In genomic region chr19:45074744-45075143, GRCh38 we compare ENCODE assay signal across 10 cellular contexts. TPM values are rescaled to one million over a fixed set of nuclear protein-coding genes. Genes with fewer than 3 reads are reported as not detected.
A peak's percentile ranks its signal among the peaks of the same experiment; 100 is the strongest.
DNase-seq lines count a peak whose midpoint lies in the region; ATAC-seq and TF ChIP-seq lines count a peak whose summit lies in the region.
"Had no signal": no experiment of that assay in that cellular context is flagged by ENCODE, and none has a peak within 500 bp of the region (broad histone marks: within the 10 kb centered on the region; RNA-seq: fewer than 3 reads in every experiment).

No MANE protein-coding gene starts in this region.

- POLR2A ChIA-PET in PC-9 (lab: Charles Lee; ENCODE audit: unreplicated experiment): interaction anchor here (0.7 kb wide), 1 partner anchor 16 kb away, joined by 6 read pairs; no protein-coding TSS in a partner anchor

- peak overlapping the region; percentile 81 for H3K4me2 ChIP-seq in PC-9
- H3K4me2 ChIP-seq in GM23248 (ENCODE audit: unreplicated experiment): no peak overlapping the region

- TF ChIP-seq CTCF in GM12865 (IDR thresholded peaks at IDR 0.05; ENCODE audit: insufficient read depth, low read depth, low read length, missing control alignments) (no peak), PC-9 (conservative IDR thresholded peaks at IDR 0.05) (no peak), prostate gland (IDR thresholded peaks at IDR 0.05) (no peak)

- no peak overlapping the region for H2AFZ ChIP-seq in PC-9
- no peak overlapping the region for H2AFZ ChIP-seq in GM23248

- no peak for ATAC-seq in GM21390 (IDR thresholded peaks at IDR 0.05; ENCODE audit: unreplicated experiment)

- peaks cover 7% of the 10 kb centered on the region for H3K79me2 ChIP-seq in PC-9 (ENCODE audit: low read depth)
- peaks cover 6% of the 10 kb centered on the region for H3K79me2 ChIP-seq in GM23248 (ENCODE audit: insufficient read depth)

- H3K9me2 ChIP-seq in PC-9 (ENCODE audit: insufficient read depth): no peaks in the 10 kb centered on the region
- no peaks in the 10 kb centered on the region for H3K9me2 ChIP-seq in GM23248 (ENCODE audit: insufficient read depth)

- H3K27ac ChIP-seq in PC-9: no peak overlapping the region
- H3K27ac ChIP-seq in esophagus (ENCODE audit: low read depth in 2 of 2, low read length in 1 of 2): peak overlapping the region; percentile 85 to 87
- peak overlapping the region; percentile 41 to 65 for H3K27ac ChIP-seq in prostate gland
- H3K27ac ChIP-seq in GM23248: no peak overlapping the region

- no peaks in the 10 kb centered on the region for H3K27me3 ChIP-seq in PC-9 (ENCODE audit: insufficient read depth, low read depth)
- no peaks in the 10 kb centered on the region for H3K27me3 ChIP-seq in esophagus (ENCODE audit: control insufficient read depth in 1 of 2, insufficient read depth in 2 of 2, low read length in 2 of 2)
- no peaks in the 10 kb centered on the region for H3K27me3 ChIP-seq in prostate gland (replicated peaks; ENCODE audit: insufficient read depth)
- no peaks in the 10 kb centered on the region for H3K27me3 ChIP-seq in GM23248 (replicated peaks; ENCODE audit: insufficient read depth)

- CTCF ChIA-PET in PC-9 (lab: Charles Lee): interaction anchor here (0.6 to 0.9 kb wide), 4 partner anchors 15 to 79 kb away, joined by 3 to 6 read pairs (median 4); partner anchors contain the start of gene CLASRP

- no peaks in the 10 kb centered on the region for H3K36me3 ChIP-seq in PC-9 (ENCODE audit: low read depth)
- H3K36me3 ChIP-seq in esophagus (ENCODE audit: control insufficient read depth in 2 of 2, insufficient read depth in 2 of 2, low read length in 1 of 2): peaks cover 0 to 24% of the 10 kb centered on the region in 2 donors
- H3K36me3 ChIP-seq in prostate gland: peaks cover 6 to 9% of the 10 kb centered on the region in 2 donors
- H3K36me3 ChIP-seq in GM23248 (ENCODE audit: low read depth): peaks cover 8% of the 10 kb centered on the region; the same call in 1 of the 2 replicates

- intact Hi-C loops in PC-9 (cut with micrococcal nuclease; ENCODE audit: unreplicated experiment) (loop anchor here (5.0 kb wide), 2 partner anchors 48 to 263 kb away; no protein-coding TSS in a partner anchor), prostate gland (cut with DNase I) (no loop called here)

- no peak for TF ChIP-seq POLR2A in prostate gland (IDR thresholded peaks at IDR 0.05)

- H3K4me3 ChIP-seq in GM12865 (ENCODE audit: low read depth, low read length) (peak overlapping the region; percentile 97), PC-9 (peak overlapping the region; percentile 31; the same call in 1 of the 2 replicates), esophagus (ENCODE audit: low read depth in 1 of 2, low read length in 2 of 2) (peak overlapping the region; percentile 44 to 64), prostate gland (no peak overlapping the region), GM23248 (no peak overlapping the region)

- in situ Hi-C loops in GM23248 (cut with MboI): no loop called here

- DNase-seq in GM12865 (ENCODE audit: low read depth) (no peak), PC-9 (no peak), prostate gland (ENCODE audit: low spot score) (no peak), HuH-7 (ENCODE audit: low spot score) (no peak), GM23248 (no peak), AML-193 (lab: John Stamatoyannopoulos, UW) (no peak)
- DNase-seq: activated CD4-positive, alpha-beta T cell treated with anti-CD3 and anti-CD28 coated beads, Interleukin-2, amount 50 U/mL, for 4 hours; NCI-H345 had no signal

- no peak overlapping the region for H3K9ac ChIP-seq in GM23248

- H3K9me3 ChIP-seq in PC-9 (ENCODE audit: insufficient read depth, low read depth) (no peaks in the 10 kb centered on the region), esophagus (ENCODE audit: control insufficient read depth in 2 of 2, insufficient read depth in 1 of 2, low read depth in 1 of 2, low read length in 1 of 2) (no peaks in the 10 kb centered on the region), prostate gland (no peaks in the 10 kb centered on the region), GM23248 (ENCODE audit: low read depth) (no peaks in the 10 kb centered on the region)

- H4K20me1 ChIP-seq in PC-9 (ENCODE audit: insufficient read depth) (peaks cover 11% of the 10 kb centered on the region), GM23248 (ENCODE audit: insufficient read depth) (no peaks in the 10 kb centered on the region)

- WGBS in esophagus, 2 donors: 58 to 59% methylated on average over 7 of the region's 7 CpGs
- 65% methylated on average over 7 of the region's 7 CpGs for WGBS in prostate gland
- 59 to 63% methylated on average over 7 of the region's 7 CpGs for WGBS in GM23248 (ENCODE audit: low coverage in 1 of 2, low lambda C conversion rate in 2 of 2, missing lambda C conversion rate in 2 of 2), 2 experiments

- no TSS peak for BruUV-seq in PC-9 (replicated peaks; lab: Mats Ljungman, UMichigan)

- H3K4me1 ChIP-seq in PC-9 (replicated peaks; ENCODE audit: insufficient read depth) (peaks cover 18% of the 10 kb centered on the region), esophagus (ENCODE audit: control insufficient read depth in 2 of 2, insufficient read depth in 2 of 2, low read length in 1 of 2) (peaks cover 0 to 38% of the 10 kb centered on the region in 2 donors), prostate gland (replicated peaks) (peaks cover 1% of the 10 kb centered on the region), GM23248 (ENCODE audit: insufficient read depth) (no peaks in the 10 kb centered on the region)

- H3F3A ChIP-seq in PC-9 (ENCODE audit: insufficient read depth, low read depth) (peaks cover 39% of the 10 kb centered on the region), GM23248 (ENCODE audit: insufficient read depth) (peaks cover 19% of the 10 kb centered on the region; the same call in 1 of the 2 replicates)

RNA-seq across cellular contexts. Expression of gene ZNF296, which starts 1.5 kb away (rescaled TPM):
- 3.1 and 3.7 TPM in 2 replicates for total RNA-seq in PC-9 (2021)
- 10 to 100 TPM in 1 of 2 donors, 1 to 10 TPM in 1; 7.6 to 14.5 TPM for polyA plus RNA-seq in esophagus
- total RNA-seq in prostate gland: 1 to 10 TPM in 1 of 2 donors, under 1 TPM in 1; 0.87 to 2.9 TPM
- total RNA-seq in GM23248 (2014; rRNA removed; shearing (Covaris generic)): 0.25 TPM in 1 of 2 replicates, not detected in the other
- polyA plus RNA-seq in GM23248 (2016; fragmentation: Nextera tagmentation; extraction: Ambion mirVana): 0.15 TPM in 1 of 2 replicates, not detected in the other

RNA-seq across cellular contexts. Expression of gene GEMIN7, which starts 4.3 kb away (rescaled TPM):
- total RNA-seq in PC-9 (2021) (29.6 and 30.6 TPM in 2 replicates), prostate gland (10 to 100 TPM; 13.9 to 41.0 TPM)
- polyA plus RNA-seq in esophagus (10 to 100 TPM; 20.7 to 21.3 TPM), GM23248 (2016; fragmentation: Nextera tagmentation; extraction: Ambion mirVana) (48.4 and 49.7 TPM in 2 replicates)
- 22.5 and 25.3 TPM in 2 replicates for total RNA-seq in GM23248 (2014; rRNA removed; shearing (Covaris generic))

RNA-seq across cellular contexts. Expression of gene PPP1R37, which starts 18.2 kb away (rescaled TPM):
- total RNA-seq in PC-9 (2021): 41.1 and 49.5 TPM in 2 replicates
- 10 to 100 TPM; 17.5 to 43.1 TPM for polyA plus RNA-seq in esophagus
- total RNA-seq in prostate gland: 10 to 100 TPM; 50.1 to 90.3 TPM
- 39.2 and 43.8 TPM in 2 replicates for total RNA-seq in GM23248 (2014; rRNA removed; shearing (Covaris generic))
- polyA plus RNA-seq in GM23248 (2016; fragmentation: Nextera tagmentation; extraction: Ambion mirVana): 1.6 and 1.9 TPM in 2 replicates

RNA-seq across cellular contexts. Expression of gene CLASRP, which starts 35.9 kb away (rescaled TPM):
- total RNA-seq in PC-9 (2021): 74.1 and 76.8 TPM in 2 replicates
- polyA plus RNA-seq in esophagus: 100 to 1,000 TPM in 1 of 2 donors, 10 to 100 TPM in 1; 42.6 to 132 TPM
- 100 to 1,000 TPM in 1 of 2 donors, 10 to 100 TPM in 1; 97.8 to 162 TPM for total RNA-seq in prostate gland
- total RNA-seq in GM23248 (2014; rRNA removed; shearing (Covaris generic)): 12.3 and 45.1 TPM in 2 replicates
- polyA plus RNA-seq in GM23248 (2016; fragmentation: Nextera tagmentation; extraction: Ambion mirVana): 9.2 and 10.1 TPM in 2 replicates

Comparison
In these comparisons a context has a peak if more than half of its experiments do, and no peak if none do; other contexts are left out.
1. H3K4me3 ChIP-seq: peak in GM12865 (single experiment), PC-9 (single experiment) and esophagus (2 of 2); none in prostate gland (0 of 2) and GM23248 (single experiment).
2. H3K27ac ChIP-seq: peak in esophagus (2 of 2) and prostate gland (2 of 2); none in PC-9 (single experiment) and GM23248 (single experiment).